Comparison of ENCODE assay signal across 11 cellular contexts in genomic region chr15:63192604-63193206, GRCh38. TPM values are rescaled to one million over a fixed set of nuclear protein-coding genes. Genes with fewer than 3 reads are reported as not detected.
DNase-seq lines count a peak whose midpoint lies in the region; ATAC-seq lines count a peak whose summit lies in the region.
"Had no signal": no experiment of that assay in that cellular context is flagged by ENCODE, and none has a peak within 500 bp of the region (broad histone marks: within the 10 kb centered on the region; RNA-seq: fewer than 3 reads in every experiment).

No MANE protein-coding gene starts in this region.

- H3K27me3 Mint-ChIP-seq in activated CD8-positive, alpha-beta memory T cell treated with anti-CD3 and anti-CD28 coated beads, Interleukin-2, amount 10 ng/mL, durations not matched to agents 7 days and 5 days, result no peaks in the 10 kb centered on the region
- no peaks in the 10 kb centered on the region for H3K27me3 Mint-ChIP-seq in T-helper 2 cell treated with Interferon-gamma antibody and Interleukin-4, amounts not matched to agents 5 μg/mL and 100 μg/mL, for 36 hours (ENCODE audit: low read depth)

- H3K36me3 Mint-ChIP-seq in activated CD8-positive, alpha-beta memory T cell treated with anti-CD3 and anti-CD28 coated beads, Interleukin-2, amount 10 ng/mL, durations not matched to agents 7 days and 5 days, result peaks cover 22% of the 10 kb centered on the region
- peaks cover 36% of the 10 kb centered on the region for H3K36me3 Mint-ChIP-seq in T-helper 2 cell treated with Interferon-gamma antibody and Interleukin-4, amounts not matched to agents 5 μg/mL and 100 μg/mL, for 36 hours (ENCODE audit: low read depth)

- no peaks in the 10 kb centered on the region for H3K9me3 ChIP-seq in effector memory CD4-positive, alpha-beta T cell (ENCODE audit: control insufficient read depth, low read length)

- H3K9me3 Mint-ChIP-seq in activated CD8-positive, alpha-beta memory T cell treated with anti-CD3 and anti-CD28 coated beads, Interleukin-2, amount 10 ng/mL, durations not matched to agents 7 days and 5 days (ENCODE audit: low read depth), result no peaks in the 10 kb centered on the region
- no peaks in the 10 kb centered on the region for H3K9me3 Mint-ChIP-seq in T-helper 2 cell treated with Interferon-gamma antibody and Interleukin-4, amounts not matched to agents 5 μg/mL and 100 μg/mL, for 36 hours

- peak overlapping the region; percentile 20 for H3K4me3 ChIP-seq in effector memory CD4-positive, alpha-beta T cell (ENCODE audit: insufficient read depth, low read depth, low read length, poor library complexity, severe bottlenecking)

- ATAC-seq in activated CD8-positive, alpha-beta memory T cell treated with anti-CD3 and anti-CD28 coated beads, Interleukin-2, amount 10 ng/mL, durations not matched to agents 7 days and 5 days, result no peak
- ATAC-seq in stimulated activated naive CD8-positive, alpha-beta T cell treated with anti-CD3 and anti-CD28 coated beads, Interleukin-15, Interleukin-2, amounts not matched to agents 100 U/mL and 50 U/mL, for 24 hours, result peak; percentile 1
- ATAC-seq: HCT116 had no signal

- CTCF ChIA-PET in activated CD8-positive, alpha-beta memory T cell treated with anti-CD3 and anti-CD28 coated beads, Interleukin-2, amount 10 ng/mL, durations not matched to agents 7 days and 5 days (lab: Charles Lee), result interaction anchor here (0.6 to 4.7 kb wide), 10 partner anchors 10 to 172 kb away, joined by 3 to 32 read pairs (median 6); no protein-coding TSS in a partner anchor

- H3K4me1 Mint-ChIP-seq in activated CD8-positive, alpha-beta memory T cell treated with anti-CD3 and anti-CD28 coated beads, Interleukin-2, amount 10 ng/mL, durations not matched to agents 7 days and 5 days, result peaks cover 71% of the 10 kb centered on the region
- peaks cover 72% of the 10 kb centered on the region for H3K4me1 Mint-ChIP-seq in T-helper 2 cell treated with Interferon-gamma antibody and Interleukin-4, amounts not matched to agents 5 μg/mL and 100 μg/mL, for 36 hours (ENCODE audit: low read depth)

- peak overlapping the region; percentile 96 for H3K4me3 Mint-ChIP-seq in activated CD8-positive, alpha-beta memory T cell treated with anti-CD3 and anti-CD28 coated beads, Interleukin-2, amount 10 ng/mL, durations not matched to agents 7 days and 5 days
- H3K4me3 Mint-ChIP-seq in T-helper 2 cell treated with Interferon-gamma antibody and Interleukin-4, amounts not matched to agents 5 μg/mL and 100 μg/mL, for 36 hours, result peak overlapping the region; percentile 99

- peak overlapping the region; percentile 100 for H3K27ac Mint-ChIP-seq in activated CD8-positive, alpha-beta memory T cell treated with anti-CD3 and anti-CD28 coated beads, Interleukin-2, amount 10 ng/mL, durations not matched to agents 7 days and 5 days
- peak overlapping the region; percentile 96 for H3K27ac Mint-ChIP-seq in T-helper 2 cell treated with Interferon-gamma antibody and Interleukin-4, amounts not matched to agents 5 μg/mL and 100 μg/mL, for 36 hours

- peak; percentile 56 for DNase-seq in activated CD8-positive, alpha-beta memory T cell treated with anti-CD3 and anti-CD28 coated beads, Interleukin-2, amount 10 ng/mL, durations not matched to agents 7 days and 5 days
- DNase-seq in activated CD8-positive, alpha-beta memory T cell treated with anti-CD3 and anti-CD28 coated beads, Interleukin-2, amount 50 U/mL, for 48 hours, result no peak
- peak; percentile 40 for DNase-seq in T-helper 2 cell treated with Interferon-gamma antibody and Interleukin-4, amounts not matched to agents 5 μg/mL and 100 μg/mL, for 36 hours (ENCODE audit: low spot score)
- DNase-seq in effector memory CD4-positive, alpha-beta T cell, result no peak
- peak; percentile 25 for DNase-seq in stimulated activated naive CD8-positive, alpha-beta T cell treated with anti-CD3 and anti-CD28 coated beads, Interleukin-15, Interleukin-2, amounts not matched to agents 100 U/mL and 50 U/mL, for 24 hours
- DNase-seq in NCI-H1694 treated with DMSO at 0.1 percent for 48 hours (lab: John Stamatoyannopoulos, UW) (no peak), putamen (ENCODE audit: low spot score) (no peak), mucosa of gallbladder (ENCODE audit: low spot score) (no peak)
- DNase-seq: hippocampal formation, NCI-H1105 treated with DMSO at 0.1 percent for 48 hours had no signal

- H3K27ac ChIP-seq in effector memory CD4-positive, alpha-beta T cell (ENCODE audit: insufficient read depth, low read length, poor library complexity, severe bottlenecking), result peak overlapping the region; percentile 87

- no peaks in the 10 kb centered on the region for H3K36me3 ChIP-seq in effector memory CD4-positive, alpha-beta T cell (ENCODE audit: control insufficient read depth, insufficient read depth, low read length)

- H3K27me3 ChIP-seq in effector memory CD4-positive, alpha-beta T cell (replicated peaks; ENCODE audit: control insufficient read depth, insufficient read depth, low read length, poor library complexity, severe bottlenecking), result no peaks in the 10 kb centered on the region

- H3K4me1 ChIP-seq in effector memory CD4-positive, alpha-beta T cell (ENCODE audit: control insufficient read depth, insufficient read depth, low read length, poor library complexity, severe bottlenecking), result peaks cover 63% of the 10 kb centered on the region

RNA-seq across cellular contexts. Expression of gene RAB8B, which starts 3.3 kb away (rescaled TPM):
- 100 to 1,000 TPM in 1 of 2 experiments, 10 to 100 TPM in 1; 94.8 to 128 TPM for total RNA-seq in activated CD8-positive, alpha-beta memory T cell treated with anti-CD3 and anti-CD28 coated beads, Interleukin-2, amount 10 ng/mL, durations not matched to agents 7 days and 5 days
- total RNA-seq in mucosa of gallbladder, result 41.4 TPM

RNA-seq across cellular contexts. Expression of gene RPS27L, which starts 35.4 kb away (rescaled TPM):
- 100 to 1,000 TPM; 192 to 223 TPM for total RNA-seq in activated CD8-positive, alpha-beta memory T cell treated with anti-CD3 and anti-CD28 coated beads, Interleukin-2, amount 10 ng/mL, durations not matched to agents 7 days and 5 days
- total RNA-seq in mucosa of gallbladder, result 179 TPM

Comparison
In these comparisons a context has a peak if more than half of its experiments do, and no peak if none do; other contexts are left out.
1. DNase-seq: peak in activated CD8-positive, alpha-beta memory T cell treated with anti-CD3 and anti-CD28 coated beads, Interleukin-2, amount 10 ng/mL, durations not matched to agents 7 days and 5 days (single experiment), T-helper 2 cell treated with Interferon-gamma antibody and Interleukin-4, amounts not matched to agents 5 μg/mL and 100 μg/mL, for 36 hours (single experiment) and stimulated activated naive CD8-positive, alpha-beta T cell treated with anti-CD3 and anti-CD28 coated beads, Interleukin-15, Interleukin-2, amounts not matched to agents 100 U/mL and 50 U/mL, for 24 hours (single experiment); none in activated CD8-positive, alpha-beta memory T cell treated with anti-CD3 and anti-CD28 coated beads, Interleukin-2, amount 50 U/mL, for 48 hours (single experiment), effector memory CD4-positive, alpha-beta T cell (0 of 3), NCI-H1694 treated with DMSO at 0.1 percent for 48 hours (single experiment), putamen (single experiment) and mucosa of gallbladder (single experiment).